In genomic region chr1:111242805-111243523, GRCh38 we compare ENCODE assay signal across 19 cellular contexts. TPM values are rescaled to one million over a fixed set of nuclear protein-coding genes. Genes with fewer than 3 reads are reported as not detected.
DNase-seq lines count a peak whose midpoint lies in the region; ATAC-seq, FAIRE-seq and TF ChIP-seq lines count a peak whose summit lies in the region.
"Had no signal": no experiment of that assay in that cellular context is flagged by ENCODE, and none has a peak within 500 bp of the region (broad histone marks: within the 10 kb centered on the region; RNA-seq: fewer than 3 reads in every experiment).

No MANE protein-coding gene starts in this region.

- WGBS in heart left ventricle, 4 donors, result 40 to 54% (median 44%) methylated on average over 4 of the region's 4 CpGs
- WGBS in pancreas, 2 donors, result 56 to 70% methylated on average over 4 of the region's 4 CpGs

- H3K36me3 ChIP-seq in MG63 (no peaks in the 10 kb centered on the region), heart left ventricle (no peaks in the 10 kb centered on the region), pancreas (no peaks in the 10 kb centered on the region)
- H3K36me3 ChIP-seq in effector memory CD4-positive, alpha-beta T cell (ENCODE audit: control insufficient read depth, insufficient read depth, low read length), result no peaks in the 10 kb centered on the region

- no peak overlapping the region for H3K4me3 ChIP-seq in MG63
- no peak overlapping the region for H3K4me3 ChIP-seq in heart left ventricle
- no peak overlapping the region for H3K4me3 ChIP-seq in pancreas
- H3K4me3 ChIP-seq in effector memory CD4-positive, alpha-beta T cell (ENCODE audit: insufficient read depth, low read depth, low read length, poor library complexity, severe bottlenecking), result no peak overlapping the region

- ATAC-seq in heart left ventricle (peak; percentile 46 to 65 (median 58)), pancreas (peak in 3 of 4 donors; percentile 30 to 74 (median 39)), HG03045 (IDR thresholded peaks at IDR 0.05; ENCODE audit: unreplicated experiment) (no peak)

- TF ChIP-seq CTCF in VCaP (conservative IDR thresholded peaks at IDR 0.05) (no peak), heart left ventricle (IDR thresholded peaks at IDR 0.05) (no peak), pancreas (IDR thresholded peaks at IDR 0.05) (no peak)

- intact Hi-C loops in heart left ventricle (cut with DNase I), result no loop called here
- intact Hi-C loops in pancreas (cut with DNase I), result no loop called here

- H3K27me3 ChIP-seq in MG63 (no peaks in the 10 kb centered on the region), heart left ventricle (no peaks in the 10 kb centered on the region), pancreas (no peaks in the 10 kb centered on the region)
- H3K27me3 ChIP-seq in effector memory CD4-positive, alpha-beta T cell (replicated peaks; ENCODE audit: control insufficient read depth, insufficient read depth, low read length, poor library complexity, severe bottlenecking), result no peaks in the 10 kb centered on the region

- DNase-seq in MG63 (peak; percentile 74), heart left ventricle (peak in 1 of 5 donors; percentile 39), pancreas (no peak), HUDEP-2 (lab: John Stamatoyannopoulos, UW; ENCODE audit: unreplicated experiment in 76 of 76) (no peak), SK-N-DZ (ENCODE audit: low spot score) (no peak)
- DNase-seq in effector memory CD4-positive, alpha-beta T cell, result no peak
- DNase-seq: GOT3, NCI-H1092 treated with DMSO at 0.1 percent for 48 hours, NCI-H1694 treated with DMSO at 0.1 percent for 48 hours, NCI-H2107, NCI-H345, NCI-H69 had no signal

- H3K27ac ChIP-seq in VCaP, result peak overlapping the region; percentile 31; the same call in 1 of the 2 replicates
- no peak overlapping the region for H3K27ac ChIP-seq in heart left ventricle
- peak overlapping the region in 1 of 4 donors; percentile 33 for H3K27ac ChIP-seq in pancreas
- no peak overlapping the region for H3K27ac ChIP-seq in effector memory CD4-positive, alpha-beta T cell (ENCODE audit: insufficient read depth, low read length, poor library complexity, severe bottlenecking)
- H3K27ac ChIP-seq: KMS-11 had no signal

- H3K4me1 ChIP-seq in heart left ventricle (peaks cover 0 to 19% (median 3%) of the 10 kb centered on the region in 12 donors), pancreas (no peaks in the 10 kb centered on the region)
- no peaks in the 10 kb centered on the region for H3K4me1 ChIP-seq in effector memory CD4-positive, alpha-beta T cell (ENCODE audit: control insufficient read depth, insufficient read depth, low read length, poor library complexity, severe bottlenecking)

- no peaks in the 10 kb centered on the region for H3K9me3 ChIP-seq in MG63
- no peaks in the 10 kb centered on the region for H3K9me3 ChIP-seq in heart left ventricle
- H3K9me3 ChIP-seq in pancreas, result no peaks in the 10 kb centered on the region
- no peaks in the 10 kb centered on the region for H3K9me3 ChIP-seq in effector memory CD4-positive, alpha-beta T cell (ENCODE audit: control insufficient read depth, low read length)

- no peak for TF ChIP-seq POLR2A in heart left ventricle (IDR thresholded peaks at IDR 0.05)

- no peak for FAIRE-seq in pancreas (lab: Jason Lieb, UNC)

RNA-seq across cellular contexts. Expression of gene CHI3L2, which starts 15.5 kb away (rescaled TPM):
- 1.6 and 3.2 TPM in 2 replicates for total RNA-seq in MG63 (2014; rRNA removed; shearing (Covaris generic); ENCODE audit: low replicate concordance)
- total RNA-seq in heart left ventricle (10 to 100 TPM in 1 of 9 donors, 1 to 10 TPM in 7, not detected in 1; 1.0 to 23.0 (median 2.1) TPM), pancreas (1 to 10 TPM in 1 of 6 donors, under 1 TPM in 2, not detected in 3; 0.66 to 1.2 (median 0.95) TPM)
- polyA plus RNA-seq in heart left ventricle (1 to 10 TPM; 1.8 to 5.0 TPM), pancreas (under 1 TPM; 0.07 to 0.30 TPM)
- polyA plus RNA-seq in SK-N-DZ (2014; cell fraction: cytosol; rRNA removed), result not detected in 2 replicates
- not detected in 2 replicates for polyA plus RNA-seq in SK-N-DZ (2014; cell fraction: nucleus; rRNA removed)

RNA-seq across cellular contexts. Expression of gene DENND2D, which starts 42.5 kb away (rescaled TPM):
- total RNA-seq in MG63 (2014; rRNA removed; shearing (Covaris generic); ENCODE audit: low replicate concordance), result 2.6 and 4.7 TPM in 2 replicates
- total RNA-seq in heart left ventricle (10 to 100 TPM in 1 of 9 donors, 1 to 10 TPM in 7, under 1 TPM in 1; 0.96 to 23.9 (median 2.3) TPM), pancreas (10 to 100 TPM in 5 of 6 donors, 1 to 10 TPM in 1; 8.0 to 30.4 (median 15.9) TPM)
- polyA plus RNA-seq in heart left ventricle (1 to 10 TPM in 1 of 2 donors, under 1 TPM in 1; 0.99 to 1.2 TPM), pancreas (10 to 100 TPM; 21.1 to 27.7 TPM)
- polyA plus RNA-seq in SK-N-DZ (2014; cell fraction: cytosol; rRNA removed), result not detected in 2 replicates
- polyA plus RNA-seq in SK-N-DZ (2014; cell fraction: nucleus; rRNA removed), result 0.11 TPM in 1 of 2 replicates, not detected in the other

RNA-seq across cellular contexts. Expression of gene CHIA, which starts 47.7 kb away (rescaled TPM):
- not detected in 2 replicates for total RNA-seq in MG63 (2014; rRNA removed; shearing (Covaris generic); ENCODE audit: low replicate concordance)
- total RNA-seq in heart left ventricle (under 1 TPM in 1 of 9 donors, not detected in 8; 0.61 TPM), pancreas (not detected)
- polyA plus RNA-seq in heart left ventricle (under 1 TPM in 1 of 2 donors, not detected in 1; 0.10 TPM), pancreas (under 1 TPM in 1 of 2 donors, not detected in 1; 0.05 TPM)
- not detected in 2 replicates for polyA plus RNA-seq in SK-N-DZ (2014; cell fraction: cytosol; rRNA removed)
- not detected in 2 replicates for polyA plus RNA-seq in SK-N-DZ (2014; cell fraction: nucleus; rRNA removed)
- total RNA-seq: Daoy, M059J, SK-MEL-5 had no signal
- polyA plus RNA-seq: CD14-positive monocyte had no signal
